In the genomic region with DNA sequence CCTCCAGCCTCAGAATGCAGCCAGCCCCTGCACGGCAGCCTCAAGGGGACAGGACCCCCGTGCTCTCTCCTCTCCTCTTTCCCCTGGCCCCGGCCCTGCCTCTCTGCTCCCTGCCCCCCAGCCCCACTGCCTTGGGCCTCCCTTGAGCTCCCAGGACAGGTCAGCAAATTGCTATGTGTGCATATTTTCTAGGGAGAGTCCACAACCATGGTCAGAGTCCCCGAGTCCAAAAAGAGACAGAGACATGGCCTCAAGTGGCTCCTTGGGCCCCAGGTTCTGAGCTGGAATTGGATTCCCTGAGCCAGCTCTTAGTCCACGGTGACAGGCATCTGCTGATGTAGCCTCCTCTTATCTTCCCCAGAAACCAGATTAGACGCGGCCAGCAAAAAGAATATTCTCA, we compare ENCODE assay signal across 1 cellular context.
TF ChIP-seq lines count a peak whose summit lies in the region.

No MANE protein-coding gene starts in this region.

TF ChIP-seq in HepG2, 621 proteins besides CTCF, POLR2A, EP300 and RAD21 (continues in another document):
- TF ChIP-seq, protein P1, sequence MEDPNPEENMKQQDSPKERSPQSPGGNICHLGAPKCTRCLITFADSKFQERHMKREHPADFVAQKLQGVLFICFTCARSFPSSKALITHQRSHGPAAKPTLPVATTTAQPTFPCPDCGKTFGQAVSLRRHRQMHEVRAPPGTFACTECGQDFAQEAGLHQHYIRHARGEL (CRISPR knock-in tag; IDR thresholded peaks at IDR 0.05), result no peak
- TF ChIP-seq GZF1 (CRISPR knock-in tag; IDR thresholded peaks at IDR 0.05) (no peak), ZBTB1 (CRISPR knock-in tag; IDR thresholded peaks at IDR 0.05; ENCODE audit: borderline replicate concordance) (no peak), MAFK (conservative IDR thresholded peaks at IDR 0.05 in 1 of 2, IDR thresholded peaks at IDR 0.05 in 1 of 2; ENCODE audit: low read length in 2 of 2) (peak; percentile 89 to 96), TAF1 (CRISPR knock-in tag; IDR thresholded peaks at IDR 0.05) (no peak), ARNT2 (CRISPR knock-in tag; IDR thresholded peaks at IDR 0.05; ENCODE audit: low read depth) (no peak), CREM (IDR thresholded peaks at IDR 0.05) (no peak), CREM (CRISPR knock-in tag; IDR thresholded peaks at IDR 0.05) (no peak), MED13 (CRISPR knock-in tag; IDR thresholded peaks at IDR 0.05) (no peak), TBX2 (CRISPR knock-in tag; IDR thresholded peaks at IDR 0.05; ENCODE audit: borderline replicate concordance) (no peak), MAFF (IDR thresholded peaks at IDR 0.05; ENCODE audit: low read depth, low read length) (peak; percentile 81), ZNF614 (CRISPR knock-in tag; IDR thresholded peaks at IDR 0.05; ENCODE audit: borderline replicate concordance) (no peak), FOSL2 (CRISPR knock-in tag; IDR thresholded peaks at IDR 0.05) (no peak), SALL1 (CRISPR knock-in tag; IDR thresholded peaks at IDR 0.05) (peak; percentile 24; the same call in 1 of the 2 replicates), HDAC2 (CRISPR knock-in tag; IDR thresholded peaks at IDR 0.05) (no peak), ZNF790 (CRISPR knock-in tag; IDR thresholded peaks at IDR 0.05; ENCODE audit: borderline replicate concordance) (0 out of 2 replicates have a peak, but pooled peaks have one; percentile 26), TSC22D2 (CRISPR knock-in tag; IDR thresholded peaks at IDR 0.05; ENCODE audit: borderline replicate concordance) (no peak), ZBTB8A (CRISPR knock-in tag; IDR thresholded peaks at IDR 0.05; ENCODE audit: borderline replicate concordance, low read depth) (no peak), RELA (CRISPR knock-in tag; IDR thresholded peaks at IDR 0.05) (no peak), ZSCAN20 (CRISPR knock-in tag; IDR thresholded peaks at IDR 0.05; ENCODE audit: borderline replicate concordance) (no peak), ESRRA (CRISPR knock-in tag; IDR thresholded peaks at IDR 0.05; ENCODE audit: low read depth) (no peak), TBX3 (IDR thresholded peaks at IDR 0.05; ENCODE audit: borderline replicate concordance) (no peak), ZNF333 (CRISPR knock-in tag; IDR thresholded peaks at IDR 0.05; ENCODE audit: borderline replicate concordance) (no peak)
- TF ChIP-seq, protein P2, sequence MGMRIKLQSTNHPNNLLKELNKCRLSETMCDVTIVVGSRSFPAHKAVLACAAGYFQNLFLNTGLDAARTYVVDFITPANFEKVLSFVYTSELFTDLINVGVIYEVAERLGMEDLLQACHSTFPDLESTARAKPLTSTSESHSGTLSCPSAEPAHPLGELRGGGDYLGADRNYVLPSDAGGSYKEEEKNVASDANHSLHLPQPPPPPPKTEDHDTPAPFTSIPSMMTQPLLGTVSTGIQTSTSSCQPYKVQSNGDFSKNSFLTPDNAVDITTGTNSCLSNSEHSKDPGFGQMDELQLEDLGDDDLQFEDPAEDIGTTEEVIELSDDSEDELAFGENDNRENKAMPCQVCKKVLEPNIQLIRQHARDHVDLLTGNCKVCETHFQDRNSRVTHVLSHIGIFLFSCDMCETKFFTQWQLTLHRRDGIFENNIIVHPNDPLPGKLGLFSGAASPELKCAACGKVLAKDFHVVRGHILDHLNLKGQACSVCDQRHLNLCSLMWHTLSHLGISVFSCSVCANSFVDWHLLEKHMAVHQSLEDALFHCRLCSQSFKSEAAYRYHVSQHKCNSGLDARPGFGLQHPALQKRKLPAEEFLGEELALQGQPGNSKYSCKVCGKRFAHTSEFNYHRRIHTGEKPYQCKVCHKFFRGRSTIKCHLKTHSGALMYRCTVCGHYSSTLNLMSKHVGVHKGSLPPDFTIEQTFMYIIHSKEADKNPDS (CRISPR knock-in tag; IDR thresholded peaks at IDR 0.05), result no peak
- TF ChIP-seq, protein P3, sequence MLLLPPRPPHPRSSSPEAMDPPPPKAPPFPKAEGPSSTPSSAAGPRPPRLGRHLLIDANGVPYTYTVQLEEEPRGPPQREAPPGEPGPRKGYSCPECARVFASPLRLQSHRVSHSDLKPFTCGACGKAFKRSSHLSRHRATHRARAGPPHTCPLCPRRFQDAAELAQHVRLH (CRISPR knock-in tag; IDR thresholded peaks at IDR 0.05; ENCODE audit: borderline replicate concordance, low read depth), result no peak
- TF ChIP-seq, protein P4, sequence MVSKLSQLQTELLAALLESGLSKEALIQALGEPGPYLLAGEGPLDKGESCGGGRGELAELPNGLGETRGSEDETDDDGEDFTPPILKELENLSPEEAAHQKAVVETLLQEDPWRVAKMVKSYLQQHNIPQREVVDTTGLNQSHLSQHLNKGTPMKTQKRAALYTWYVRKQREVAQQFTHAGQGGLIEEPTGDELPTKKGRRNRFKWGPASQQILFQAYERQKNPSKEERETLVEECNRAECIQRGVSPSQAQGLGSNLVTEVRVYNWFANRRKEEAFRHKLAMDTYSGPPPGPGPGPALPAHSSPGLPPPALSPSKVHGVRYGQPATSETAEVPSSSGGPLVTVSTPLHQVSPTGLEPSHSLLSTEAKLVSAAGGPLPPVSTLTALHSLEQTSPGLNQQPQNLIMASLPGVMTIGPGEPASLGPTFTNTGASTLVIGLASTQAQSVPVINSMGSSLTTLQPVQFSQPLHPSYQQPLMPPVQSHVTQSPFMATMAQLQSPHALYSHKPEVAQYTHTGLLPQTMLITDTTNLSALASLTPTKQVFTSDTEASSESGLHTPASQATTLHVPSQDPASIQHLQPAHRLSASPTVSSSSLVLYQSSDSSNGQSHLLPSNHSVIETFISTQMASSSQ (IDR thresholded peaks at IDR 0.05; ENCODE audit: low read depth), result no peak
- TF ChIP-seq, protein P4 (CRISPR knock-in tag; IDR thresholded peaks at IDR 0.05; ENCODE audit: borderline replicate concordance), result no peak
- TF ChIP-seq, protein P5, sequence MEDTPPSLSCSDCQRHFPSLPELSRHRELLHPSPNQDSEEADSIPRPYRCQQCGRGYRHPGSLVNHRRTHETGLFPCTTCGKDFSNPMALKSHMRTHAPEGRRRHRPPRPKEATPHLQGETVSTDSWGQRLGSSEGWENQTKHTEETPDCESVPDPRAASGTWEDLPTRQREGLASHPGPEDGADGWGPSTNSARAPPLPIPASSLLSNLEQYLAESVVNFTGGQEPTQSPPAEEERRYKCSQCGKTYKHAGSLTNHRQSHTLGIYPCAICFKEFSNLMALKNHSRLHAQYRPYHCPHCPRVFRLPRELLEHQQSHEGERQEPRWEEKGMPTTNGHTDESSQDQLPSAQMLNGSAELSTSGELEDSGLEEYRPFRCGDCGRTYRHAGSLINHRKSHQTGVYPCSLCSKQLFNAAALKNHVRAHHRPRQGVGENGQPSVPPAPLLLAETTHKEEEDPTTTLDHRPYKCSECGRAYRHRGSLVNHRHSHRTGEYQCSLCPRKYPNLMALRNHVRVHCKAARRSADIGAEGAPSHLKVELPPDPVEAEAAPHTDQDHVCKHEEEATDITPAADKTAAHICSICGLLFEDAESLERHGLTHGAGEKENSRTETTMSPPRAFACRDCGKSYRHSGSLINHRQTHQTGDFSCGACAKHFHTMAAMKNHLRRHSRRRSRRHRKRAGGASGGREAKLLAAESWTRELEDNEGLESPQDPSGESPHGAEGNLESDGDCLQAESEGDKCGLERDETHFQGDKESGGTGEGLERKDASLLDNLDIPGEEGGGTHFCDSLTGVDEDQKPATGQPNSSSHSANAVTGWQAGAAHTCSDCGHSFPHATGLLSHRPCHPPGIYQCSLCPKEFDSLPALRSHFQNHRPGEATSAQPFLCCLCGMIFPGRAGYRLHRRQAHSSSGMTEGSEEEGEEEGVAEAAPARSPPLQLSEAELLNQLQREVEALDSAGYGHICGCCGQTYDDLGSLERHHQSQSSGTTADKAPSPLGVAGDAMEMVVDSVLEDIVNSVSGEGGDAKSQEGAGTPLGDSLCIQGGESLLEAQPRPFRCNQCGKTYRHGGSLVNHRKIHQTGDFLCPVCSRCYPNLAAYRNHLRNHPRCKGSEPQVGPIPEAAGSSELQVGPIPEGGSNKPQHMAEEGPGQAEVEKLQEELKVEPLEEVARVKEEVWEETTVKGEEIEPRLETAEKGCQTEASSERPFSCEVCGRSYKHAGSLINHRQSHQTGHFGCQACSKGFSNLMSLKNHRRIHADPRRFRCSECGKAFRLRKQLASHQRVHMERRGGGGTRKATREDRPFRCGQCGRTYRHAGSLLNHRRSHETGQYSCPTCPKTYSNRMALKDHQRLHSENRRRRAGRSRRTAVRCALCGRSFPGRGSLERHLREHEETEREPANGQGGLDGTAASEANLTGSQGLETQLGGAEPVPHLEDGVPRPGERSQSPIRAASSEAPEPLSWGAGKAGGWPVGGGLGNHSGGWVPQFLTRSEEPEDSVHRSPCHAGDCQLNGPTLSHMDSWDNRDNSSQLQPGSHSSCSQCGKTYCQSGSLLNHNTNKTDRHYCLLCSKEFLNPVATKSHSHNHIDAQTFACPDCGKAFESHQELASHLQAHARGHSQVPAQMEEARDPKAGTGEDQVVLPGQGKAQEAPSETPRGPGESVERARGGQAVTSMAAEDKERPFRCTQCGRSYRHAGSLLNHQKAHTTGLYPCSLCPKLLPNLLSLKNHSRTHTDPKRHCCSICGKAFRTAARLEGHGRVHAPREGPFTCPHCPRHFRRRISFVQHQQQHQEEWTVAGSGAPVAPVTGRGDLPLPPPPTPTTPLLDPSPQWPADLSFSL (CRISPR knock-in tag; IDR thresholded peaks at IDR 0.05), result no peak
- TF ChIP-seq, protein P6, sequence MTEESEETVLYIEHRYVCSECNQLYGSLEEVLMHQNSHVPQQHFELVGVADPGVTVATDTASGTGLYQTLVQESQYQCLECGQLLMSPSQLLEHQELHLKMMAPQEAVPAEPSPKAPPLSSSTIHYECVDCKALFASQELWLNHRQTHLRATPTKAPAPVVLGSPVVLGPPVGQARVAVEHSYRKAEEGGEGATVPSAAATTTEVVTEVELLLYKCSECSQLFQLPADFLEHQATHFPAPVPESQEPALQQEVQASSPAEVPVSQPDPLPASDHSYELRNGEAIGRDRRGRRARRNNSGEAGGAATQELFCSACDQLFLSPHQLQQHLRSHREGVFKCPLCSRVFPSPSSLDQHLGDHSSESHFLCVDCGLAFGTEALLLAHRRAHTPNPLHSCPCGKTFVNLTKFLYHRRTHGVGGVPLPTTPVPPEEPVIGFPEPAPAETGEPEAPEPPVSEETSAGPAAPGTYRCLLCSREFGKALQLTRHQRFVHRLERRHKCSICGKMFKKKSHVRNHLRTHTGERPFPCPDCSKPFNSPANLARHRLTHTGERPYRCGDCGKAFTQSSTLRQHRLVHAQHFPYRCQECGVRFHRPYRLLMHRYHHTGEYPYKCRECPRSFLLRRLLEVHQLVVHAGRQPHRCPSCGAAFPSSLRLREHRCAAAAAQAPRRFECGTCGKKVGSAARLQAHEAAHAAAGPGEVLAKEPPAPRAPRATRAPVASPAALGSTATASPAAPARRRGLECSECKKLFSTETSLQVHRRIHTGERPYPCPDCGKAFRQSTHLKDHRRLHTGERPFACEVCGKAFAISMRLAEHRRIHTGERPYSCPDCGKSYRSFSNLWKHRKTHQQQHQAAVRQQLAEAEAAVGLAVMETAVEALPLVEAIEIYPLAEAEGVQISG (CRISPR knock-in tag; IDR thresholded peaks at IDR 0.05), result no peak
- TF ChIP-seq, protein P7, sequence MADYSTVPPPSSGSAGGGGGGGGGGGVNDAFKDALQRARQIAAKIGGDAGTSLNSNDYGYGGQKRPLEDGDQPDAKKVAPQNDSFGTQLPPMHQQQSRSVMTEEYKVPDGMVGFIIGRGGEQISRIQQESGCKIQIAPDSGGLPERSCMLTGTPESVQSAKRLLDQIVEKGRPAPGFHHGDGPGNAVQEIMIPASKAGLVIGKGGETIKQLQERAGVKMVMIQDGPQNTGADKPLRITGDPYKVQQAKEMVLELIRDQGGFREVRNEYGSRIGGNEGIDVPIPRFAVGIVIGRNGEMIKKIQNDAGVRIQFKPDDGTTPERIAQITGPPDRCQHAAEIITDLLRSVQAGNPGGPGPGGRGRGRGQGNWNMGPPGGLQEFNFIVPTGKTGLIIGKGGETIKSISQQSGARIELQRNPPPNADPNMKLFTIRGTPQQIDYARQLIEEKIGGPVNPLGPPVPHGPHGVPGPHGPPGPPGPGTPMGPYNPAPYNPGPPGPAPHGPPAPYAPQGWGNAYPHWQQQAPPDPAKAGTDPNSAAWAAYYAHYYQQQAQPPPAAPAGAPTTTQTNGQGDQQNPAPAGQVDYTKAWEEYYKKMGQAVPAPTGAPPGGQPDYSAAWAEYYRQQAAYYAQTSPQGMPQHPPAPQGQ (CRISPR knock-in tag; IDR thresholded peaks at IDR 0.05; ENCODE audit: borderline replicate concordance), result no peak
- TF ChIP-seq, protein P8, sequence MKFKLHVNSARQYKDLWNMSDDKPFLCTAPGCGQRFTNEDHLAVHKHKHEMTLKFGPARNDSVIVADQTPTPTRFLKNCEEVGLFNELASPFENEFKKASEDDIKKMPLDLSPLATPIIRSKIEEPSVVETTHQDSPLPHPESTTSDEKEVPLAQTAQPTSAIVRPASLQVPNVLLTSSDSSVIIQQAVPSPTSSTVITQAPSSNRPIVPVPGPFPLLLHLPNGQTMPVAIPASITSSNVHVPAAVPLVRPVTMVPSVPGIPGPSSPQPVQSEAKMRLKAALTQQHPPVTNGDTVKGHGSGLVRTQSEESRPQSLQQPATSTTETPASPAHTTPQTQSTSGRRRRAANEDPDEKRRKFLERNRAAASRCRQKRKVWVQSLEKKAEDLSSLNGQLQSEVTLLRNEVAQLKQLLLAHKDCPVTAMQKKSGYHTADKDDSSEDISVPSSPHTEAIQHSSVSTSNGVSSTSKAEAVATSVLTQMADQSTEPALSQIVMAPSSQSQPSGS (CRISPR knock-in tag; IDR thresholded peaks at IDR 0.05), result no peak
- TF ChIP-seq, protein P9, sequence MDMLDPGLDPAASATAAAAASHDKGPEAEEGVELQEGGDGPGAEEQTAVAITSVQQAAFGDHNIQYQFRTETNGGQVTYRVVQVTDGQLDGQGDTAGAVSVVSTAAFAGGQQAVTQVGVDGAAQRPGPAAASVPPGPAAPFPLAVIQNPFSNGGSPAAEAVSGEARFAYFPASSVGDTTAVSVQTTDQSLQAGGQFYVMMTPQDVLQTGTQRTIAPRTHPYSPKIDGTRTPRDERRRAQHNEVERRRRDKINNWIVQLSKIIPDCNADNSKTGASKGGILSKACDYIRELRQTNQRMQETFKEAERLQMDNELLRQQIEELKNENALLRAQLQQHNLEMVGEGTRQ (IDR thresholded peaks at IDR 0.05; ENCODE audit: low read depth, low read length), result no peak
- TF ChIP-seq, protein P9 (CRISPR knock-in tag; IDR thresholded peaks at IDR 0.05; ENCODE audit: borderline replicate concordance), result no peak
